1 cellular context compared by ENCODE assay signal in genomic region chr15:45021331-45021730, GRCh38.
TF ChIP-seq lines count a peak whose summit lies in the region.

No MANE protein-coding gene starts in this region.

TF ChIP-seq in WTC11, 78 proteins besides CTCF, POLR2A, EP300 and RAD21 (continued from another document):
- no peak for TF ChIP-seq ARID4B (CRISPR knock-in tag; IDR thresholded peaks at IDR 0.05; ENCODE audit: borderline replicate concordance)
- TF ChIP-seq EMX1 (CRISPR knock-in tag; IDR thresholded peaks at IDR 0.05): no peak
- TF ChIP-seq ZNF425 (CRISPR knock-in tag; conservative IDR thresholded peaks at IDR 0.05): no peak
- TF ChIP-seq ESRRA (CRISPR knock-in tag; IDR thresholded peaks at IDR 0.05; ENCODE audit: borderline replicate concordance): no peak
- TF ChIP-seq USF2 (CRISPR knock-in tag; IDR thresholded peaks at IDR 0.05): no peak
- TF ChIP-seq CBFB (CRISPR knock-in tag; IDR thresholded peaks at IDR 0.05; ENCODE audit: low read depth): no peak
- TF ChIP-seq ZNF416 (CRISPR knock-in tag; IDR thresholded peaks at IDR 0.05): no peak
- no peak for TF ChIP-seq ZNF263 (CRISPR knock-in tag; IDR thresholded peaks at IDR 0.05; ENCODE audit: low read depth)
